Comparison of ENCODE assay signal across 8 cellular contexts in the genomic region with DNA sequence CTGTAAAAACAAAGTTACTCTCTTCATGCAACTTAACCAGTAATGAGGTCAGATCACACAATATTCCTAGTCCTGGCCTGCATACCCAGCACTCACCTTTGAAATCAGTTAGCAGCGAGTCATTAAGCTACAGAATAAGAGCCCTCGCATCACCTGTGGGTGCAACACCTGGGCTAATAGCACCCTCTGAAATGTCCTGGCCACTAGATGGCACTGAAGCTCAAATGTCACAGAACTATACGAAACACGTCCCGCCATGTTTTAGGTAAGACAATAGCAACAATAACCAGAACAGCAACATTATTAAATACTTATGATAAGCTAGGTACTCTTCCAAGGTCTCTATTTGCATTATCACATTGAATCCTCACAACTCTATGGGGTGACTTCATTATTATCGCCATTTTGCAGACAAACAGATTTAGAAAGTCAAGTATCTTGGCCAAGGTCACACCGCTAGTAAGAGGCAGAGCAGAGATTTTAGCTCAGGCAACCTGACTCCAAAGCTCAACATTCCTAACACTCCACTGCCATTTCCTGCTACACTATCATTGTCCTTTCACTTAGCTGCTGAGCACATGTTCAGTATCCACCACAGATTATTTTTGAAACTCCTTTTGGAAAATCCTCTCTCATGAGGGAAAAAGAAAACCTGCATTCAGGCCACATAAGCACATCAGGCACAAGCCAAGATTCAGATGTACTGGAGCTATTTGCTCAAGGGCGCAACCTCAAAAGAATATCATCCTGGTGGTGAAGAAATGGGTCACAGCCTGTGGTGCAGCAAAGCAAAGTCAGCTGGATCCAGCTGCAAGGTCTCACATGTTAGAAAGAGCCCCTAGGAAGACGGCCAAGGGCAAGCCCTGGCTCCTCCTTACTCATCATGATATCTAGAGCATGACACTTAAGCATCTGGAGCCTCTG. TPM values are rescaled to one million over a fixed set of nuclear protein-coding genes. Genes with fewer than 3 reads are reported as not detected.
DNase-seq lines count a peak whose midpoint lies in the region; ATAC-seq and TF ChIP-seq lines count a peak whose summit lies in the region.

No MANE protein-coding gene starts in this region.

- H3K4me3 ChIP-seq in MG63: no peak overlapping the region

- H3K4me1 Mint-ChIP-seq in activated T-cell treated with anti-CD3 and anti-CD28 coated beads, Interleukin-2, amount 50 U/mL, for 72 hours (ENCODE audit: low read depth): peaks cover 10% of the 10 kb centered on the region
- peaks cover 5% of the 10 kb centered on the region for H3K4me1 Mint-ChIP-seq in type B pancreatic cell (ENCODE audit: unreplicated experiment)

- peaks cover 0 to 3% of the 10 kb centered on the region in 2 donors for H3K9me3 Mint-ChIP-seq in activated T-cell treated with anti-CD3 and anti-CD28 coated beads, Interleukin-2, amount 50 U/mL, for 72 hours
- H3K9me3 Mint-ChIP-seq in type B pancreatic cell: peaks cover 5% of the 10 kb centered on the region

- no peaks in the 10 kb centered on the region for H3K9me3 ChIP-seq in MG63

- peaks cover 39% of the 10 kb centered on the region for H3K27me3 Mint-ChIP-seq in activated T-cell treated with anti-CD3 and anti-CD28 coated beads, Interleukin-2, amount 50 U/mL, for 72 hours (ENCODE audit: low read depth)
- H3K27me3 Mint-ChIP-seq in type B pancreatic cell: peaks cover 6% of the 10 kb centered on the region

- H3K36me3 Mint-ChIP-seq in activated T-cell treated with anti-CD3 and anti-CD28 coated beads, Interleukin-2, amount 50 U/mL, for 72 hours (ENCODE audit: insufficient read depth in 2 of 2): no peaks in the 10 kb centered on the region
- H3K36me3 Mint-ChIP-seq in type B pancreatic cell: no peaks in the 10 kb centered on the region

- no peaks in the 10 kb centered on the region for H3K27me3 ChIP-seq in MG63

- DNase-seq in SIG-M5 treated with dmso at 0.1 percent for 504 hours (lab: John Stamatoyannopoulos, UW; ENCODE audit: unreplicated experiment) (peak; percentile 4), SIG-M5 (lab: John Stamatoyannopoulos, UW) (no peak), MG63 (peak; percentile 33), iris pigment epithelial cell (ENCODE audit: low read depth) (peak; percentile 65), type B pancreatic cell (ENCODE audit: extremely low spot score, unreplicated experiment) (no peak)
- DNase-seq in activated T-cell treated with anti-CD3 and anti-CD28 coated beads, Interleukin-2, amount 50 U/mL, for 72 hours: peak; percentile 19 to 23

- no peak overlapping the region for H3K27ac Mint-ChIP-seq in activated T-cell treated with anti-CD3 and anti-CD28 coated beads, Interleukin-2, amount 50 U/mL, for 72 hours
- no peak overlapping the region for H3K27ac Mint-ChIP-seq in type B pancreatic cell

- H3K36me3 ChIP-seq in MG63: no peaks in the 10 kb centered on the region

- no peak for ATAC-seq in activated T-cell treated with anti-CD3 and anti-CD28 coated beads, Interleukin-2, amount 50 U/mL, for 72 hours (replicated peaks in 1 of 2)
- ATAC-seq in GM19463 (IDR thresholded peaks at IDR 0.05; ENCODE audit: unreplicated experiment) (no peak), GM19035 (IDR thresholded peaks at IDR 0.05; ENCODE audit: unreplicated experiment) (no peak)

- peak; percentile 34 for TF ChIP-seq CTCF in type B pancreatic cell (conservative IDR thresholded peaks at IDR 0.05)

- H3K4me3 Mint-ChIP-seq in activated T-cell treated with anti-CD3 and anti-CD28 coated beads, Interleukin-2, amount 50 U/mL, for 72 hours: no peak overlapping the region
- no peak overlapping the region for H3K4me3 Mint-ChIP-seq in type B pancreatic cell

RNA-seq across cellular contexts. Expression of a gene that starts 59.5 kb away (rescaled TPM):
- total RNA-seq in MG63 (2014; rRNA removed; shearing (Covaris generic); ENCODE audit: low replicate concordance): not detected in 2 replicates
- total RNA-seq in activated T-cell treated with anti-CD3 and anti-CD28 coated beads, Interleukin-2, amount 50 U/mL, for 72 hours: not detected
- 5.7 and 5.9 TPM in 2 replicates for total RNA-seq in type B pancreatic cell (ENCODE audit: low replicate concordance)

Comparison
In these comparisons a context has a peak if more than half of its experiments do, and no peak if none do; other contexts are left out.
1. DNase-seq: peak in SIG-M5 treated with dmso at 0.1 percent for 504 hours (single experiment), MG63 (single experiment), activated T-cell treated with anti-CD3 and anti-CD28 coated beads, Interleukin-2, amount 50 U/mL, for 72 hours (2 of 2) and iris pigment epithelial cell (single experiment); none in SIG-M5 (single experiment) and type B pancreatic cell (single experiment).